ENCODE assay signal across 9 cellular contexts in the genomic region with DNA sequence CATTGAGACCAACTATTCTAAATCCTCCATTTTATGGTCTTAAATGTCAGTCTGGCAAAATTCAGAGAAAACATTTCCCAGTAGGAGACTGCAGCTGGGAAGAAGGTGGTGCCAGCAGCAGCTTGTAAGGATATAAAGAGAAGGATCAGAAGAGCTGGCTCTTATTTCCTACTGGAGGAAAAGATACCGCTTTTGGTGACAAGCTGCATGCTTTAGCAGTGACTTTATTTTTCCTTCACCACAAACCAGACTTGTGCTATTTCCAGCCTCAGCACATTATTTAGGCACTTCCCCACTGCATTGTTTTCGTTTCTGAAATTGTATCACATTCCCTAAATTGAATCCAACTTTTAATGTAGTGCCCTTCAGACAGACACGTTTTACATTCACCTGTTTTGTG. TPM values are rescaled to one million over a fixed set of nuclear protein-coding genes. Genes with fewer than 3 reads are reported as not detected.
A peak's percentile ranks its signal among the peaks of the same experiment; 100 is the strongest.
DNase-seq lines count a peak whose midpoint lies in the region; ATAC-seq lines count a peak whose summit lies in the region.
"Had no signal": no experiment of that assay in that cellular context is flagged by ENCODE, and none has a peak within 500 bp of the region (broad histone marks: within the 10 kb centered on the region; RNA-seq: fewer than 3 reads in every experiment).

No MANE protein-coding gene starts in this region.

- no peak overlapping the region for H3K27ac Mint-ChIP-seq in activated CD8-positive, alpha-beta memory T cell treated with anti-CD3 and anti-CD28 coated beads, Interleukin-2, amount 10 ng/mL, durations not matched to agents 7 days and 5 days

- H3K36me3 Mint-ChIP-seq in activated CD8-positive, alpha-beta memory T cell treated with anti-CD3 and anti-CD28 coated beads, Interleukin-2, amount 10 ng/mL, durations not matched to agents 7 days and 5 days, result peaks cover 4% of the 10 kb centered on the region

- H3K4me3 Mint-ChIP-seq in activated CD8-positive, alpha-beta memory T cell treated with anti-CD3 and anti-CD28 coated beads, Interleukin-2, amount 10 ng/mL, durations not matched to agents 7 days and 5 days, result no peak overlapping the region
- H3K4me3 Mint-ChIP-seq: IgD-negative memory B cell had no signal

- CTCF ChIA-PET in activated CD8-positive, alpha-beta memory T cell treated with anti-CD3 and anti-CD28 coated beads, Interleukin-2, amount 10 ng/mL, durations not matched to agents 7 days and 5 days (lab: Charles Lee), result no interaction called here

- ATAC-seq in activated CD8-positive, alpha-beta memory T cell treated with anti-CD3 and anti-CD28 coated beads, Interleukin-2, amount 10 ng/mL, durations not matched to agents 7 days and 5 days, result no peak

- DNase-seq in GM04504 (ENCODE audit: low read depth) (peak; percentile 76), RPMI7951 (ENCODE audit: low read depth) (peak; percentile 95), fibroblast of gingiva (ENCODE audit: low read depth) (peak; percentile 91), pulmonary artery endothelial cell (ENCODE audit: low read depth, low spot score) (peak; percentile 43), DMS53 treated with DMSO at 0.1 percent for 48 hours (lab: John Stamatoyannopoulos, UW; ENCODE audit: unreplicated experiment) (no peak), NCI-H510A (lab: John Stamatoyannopoulos, UW) (no peak)
- DNase-seq in activated naive CD4-positive, alpha-beta T cell (lab: John Stamatoyannopoulos, UW), result no peak
- DNase-seq in activated CD8-positive, alpha-beta memory T cell treated with anti-CD3 and anti-CD28 coated beads, Interleukin-2, amount 10 ng/mL, durations not matched to agents 7 days and 5 days, result no peak

- peaks cover 39% of the 10 kb centered on the region for H3K4me1 Mint-ChIP-seq in activated CD8-positive, alpha-beta memory T cell treated with anti-CD3 and anti-CD28 coated beads, Interleukin-2, amount 10 ng/mL, durations not matched to agents 7 days and 5 days

- no peaks in the 10 kb centered on the region for H3K27me3 Mint-ChIP-seq in activated CD8-positive, alpha-beta memory T cell treated with anti-CD3 and anti-CD28 coated beads, Interleukin-2, amount 10 ng/mL, durations not matched to agents 7 days and 5 days
- H3K27me3 Mint-ChIP-seq: IgD-negative memory B cell had no signal

- no peaks in the 10 kb centered on the region for H3K9me3 Mint-ChIP-seq in activated CD8-positive, alpha-beta memory T cell treated with anti-CD3 and anti-CD28 coated beads, Interleukin-2, amount 10 ng/mL, durations not matched to agents 7 days and 5 days (ENCODE audit: low read depth)
- H3K9me3 Mint-ChIP-seq: IgD-negative memory B cell had no signal

RNA-seq across cellular contexts. Expression of a gene that starts 28.4 kb away (rescaled TPM):
- total RNA-seq in RPMI7951 (2014; rRNA removed; shearing (Covaris generic)), result 147 and 164 TPM in 2 replicates
- 87.7 and 120 TPM in 2 replicates for total RNA-seq in pulmonary artery endothelial cell
- 10 to 100 TPM; 26.4 to 35.5 TPM for total RNA-seq in activated CD8-positive, alpha-beta memory T cell treated with anti-CD3 and anti-CD28 coated beads, Interleukin-2, amount 10 ng/mL, durations not matched to agents 7 days and 5 days

Comparison
In these comparisons a context has a peak if more than half of its experiments do, and no peak if none do; other contexts are left out.
1. DNase-seq: peak in GM04504 (single experiment), RPMI7951 (single experiment), fibroblast of gingiva (single experiment) and pulmonary artery endothelial cell (single experiment); none in DMS53 treated with DMSO at 0.1 percent for 48 hours (single experiment), activated naive CD4-positive, alpha-beta T cell (0 of 4), NCI-H510A (single experiment) and activated CD8-positive, alpha-beta memory T cell treated with anti-CD3 and anti-CD28 coated beads, Interleukin-2, amount 10 ng/mL, durations not matched to agents 7 days and 5 days (single experiment).